ENCODE assay signal across 11 cellular contexts in genomic region chr3:69784854-69785523, GRCh38. TPM values are rescaled to one million over a fixed set of nuclear protein-coding genes. Genes with fewer than 3 reads are reported as not detected.
A peak's percentile ranks its signal among the peaks of the same experiment; 100 is the strongest.
DNase-seq lines count a peak whose midpoint lies in the region; TF ChIP-seq lines count a peak whose summit lies in the region.
"Had no signal": no experiment of that assay in that cellular context is flagged by ENCODE, and none has a peak within 500 bp of the region (broad histone marks: within the 10 kb centered on the region; RNA-seq: fewer than 3 reads in every experiment).

No MANE protein-coding gene starts in this region.

- no peak overlapping the region for H3K27ac Mint-ChIP-seq in activated CD4-positive, alpha-beta memory T cell treated with anti-CD3 and anti-CD28 coated beads, Interleukin-2, amount 10 ng/mL, durations not matched to agents 7 days and 5 days
- H3K27ac Mint-ChIP-seq in T-helper 2 cell treated with Interferon-gamma antibody and Interleukin-4, amounts not matched to agents 5 μg/mL and 100 μg/mL, for 36 hours = no peak overlapping the region

- no peaks in the 10 kb centered on the region for H3K79me2 ChIP-seq in trophoblast cell (ENCODE audit: control insufficient read depth, insufficient read depth, low read length, poor library complexity)

- no peak overlapping the region for H4K8ac ChIP-seq in trophoblast cell (ENCODE audit: low read depth, low read length)

- H3K27ac ChIP-seq in SJSA1 (peak overlapping the region; percentile 21; the same call in 1 of the 2 replicates), trophoblast cell (ENCODE audit: low read depth, low read length) (no peak overlapping the region)

- WGBS in trophoblast cell (ENCODE audit: extremely low coverage, insufficient coverage, insufficient read length) = no CpG with 5 or more reads among the region's 7 CpGs

- H3K79me1 ChIP-seq in trophoblast cell (ENCODE audit: low read length) = no peaks in the 10 kb centered on the region

- no peak overlapping the region for H3K9ac ChIP-seq in trophoblast cell (ENCODE audit: low read length)

- H3K4ac ChIP-seq in trophoblast cell (ENCODE audit: low read depth, low read length) = no peak overlapping the region

- H2AFZ ChIP-seq in trophoblast cell (ENCODE audit: insufficient read depth, low read length, poor library complexity) = no peak overlapping the region

- H2BK120ac ChIP-seq in trophoblast cell (ENCODE audit: insufficient read depth, low read length, poor library complexity) = no peak overlapping the region

- no peak overlapping the region for H2BK5ac ChIP-seq in trophoblast cell (ENCODE audit: low read depth, low read length, poor library complexity)

- H3K18ac ChIP-seq in trophoblast cell (ENCODE audit: low read length) = no peak overlapping the region

- no peak overlapping the region for H3K4me3 ChIP-seq in SJSA1
- H3K4me3 ChIP-seq in fibroblast of villous mesenchyme (ENCODE audit: low read depth, low read length) = no peak overlapping the region
- no peak overlapping the region for H3K4me3 ChIP-seq in trophoblast cell (ENCODE audit: low read depth, low read length)

- no peak overlapping the region for H4K12ac ChIP-seq in trophoblast cell (ENCODE audit: low read depth, low read length)

- H4K91ac ChIP-seq in trophoblast cell (ENCODE audit: low read depth, low read length) = no peak overlapping the region

- H3K27me3 Mint-ChIP-seq in activated CD4-positive, alpha-beta memory T cell treated with anti-CD3 and anti-CD28 coated beads, Interleukin-2, amount 10 ng/mL, durations not matched to agents 7 days and 5 days = no peaks in the 10 kb centered on the region
- no peaks in the 10 kb centered on the region for H3K27me3 Mint-ChIP-seq in T-helper 2 cell treated with Interferon-gamma antibody and Interleukin-4, amounts not matched to agents 5 μg/mL and 100 μg/mL, for 36 hours (ENCODE audit: low read depth)

- no peaks in the 10 kb centered on the region for H3K9me3 ChIP-seq in SJSA1 (replicated peaks)
- H3K9me3 ChIP-seq in trophoblast cell (ENCODE audit: insufficient read depth, low read depth, low read length) = no peaks in the 10 kb centered on the region

- H3K27me3 ChIP-seq in SJSA1 (replicated peaks) = no peaks in the 10 kb centered on the region
- H3K27me3 ChIP-seq in trophoblast cell (ENCODE audit: insufficient read depth, low read length) = no peaks in the 10 kb centered on the region

- no peak for TF ChIP-seq CTCF in fibroblast of villous mesenchyme (IDR thresholded peaks at IDR 0.05; ENCODE audit: insufficient read depth, low read depth, low read length)

- no peak overlapping the region for H3K14ac ChIP-seq in trophoblast cell (ENCODE audit: low read length)

- H3K4me1 ChIP-seq in SJSA1 (replicated peaks) = peaks cover 43% of the 10 kb centered on the region
- H3K4me1 ChIP-seq in trophoblast cell (ENCODE audit: control insufficient read depth in 1 of 2, insufficient read depth in 2 of 2, low read length in 2 of 2) = peaks cover 0 to 2% of the 10 kb centered on the region in 2 experiments

- no peak overlapping the region for H2AK5ac ChIP-seq in trophoblast cell (ENCODE audit: low read length)

- H3K4me3 Mint-ChIP-seq in activated CD4-positive, alpha-beta memory T cell treated with anti-CD3 and anti-CD28 coated beads, Interleukin-2, amount 10 ng/mL, durations not matched to agents 7 days and 5 days = no peak overlapping the region
- H3K4me3 Mint-ChIP-seq in T-helper 2 cell treated with Interferon-gamma antibody and Interleukin-4, amounts not matched to agents 5 μg/mL and 100 μg/mL, for 36 hours = no peak overlapping the region

- CTCF ChIA-PET in activated CD4-positive, alpha-beta memory T cell treated with anti-CD3 and anti-CD28 coated beads, Interleukin-2, amount 10 ng/mL, durations not matched to agents 7 days and 5 days (lab: Charles Lee) = no interaction called here

- H3K36me3 Mint-ChIP-seq in activated CD4-positive, alpha-beta memory T cell treated with anti-CD3 and anti-CD28 coated beads, Interleukin-2, amount 10 ng/mL, durations not matched to agents 7 days and 5 days (ENCODE audit: low read depth) = no peaks in the 10 kb centered on the region
- no peaks in the 10 kb centered on the region for H3K36me3 Mint-ChIP-seq in T-helper 2 cell treated with Interferon-gamma antibody and Interleukin-4, amounts not matched to agents 5 μg/mL and 100 μg/mL, for 36 hours (ENCODE audit: low read depth)

- POLR2A ChIA-PET in activated CD4-positive, alpha-beta memory T cell treated with anti-CD3 and anti-CD28 coated beads, Interleukin-2, amount 10 ng/mL, durations not matched to agents 7 days and 5 days (lab: Charles Lee) = no interaction called here

- H3K36me3 ChIP-seq in SJSA1 = no peaks in the 10 kb centered on the region
- H3K36me3 ChIP-seq in trophoblast cell (ENCODE audit: control insufficient read depth in 1 of 2, insufficient read depth in 2 of 2, low read length in 2 of 2) = no peaks in the 10 kb centered on the region

- H2BK12ac ChIP-seq in trophoblast cell (ENCODE audit: low read length) = no peak overlapping the region

- H3K9me3 Mint-ChIP-seq in activated CD4-positive, alpha-beta memory T cell treated with anti-CD3 and anti-CD28 coated beads, Interleukin-2, amount 10 ng/mL, durations not matched to agents 7 days and 5 days = no peaks in the 10 kb centered on the region
- H3K9me3 Mint-ChIP-seq in T-helper 2 cell treated with Interferon-gamma antibody and Interleukin-4, amounts not matched to agents 5 μg/mL and 100 μg/mL, for 36 hours = no peaks in the 10 kb centered on the region

- no peaks in the 10 kb centered on the region for H3K4me1 Mint-ChIP-seq in activated CD4-positive, alpha-beta memory T cell treated with anti-CD3 and anti-CD28 coated beads, Interleukin-2, amount 10 ng/mL, durations not matched to agents 7 days and 5 days
- no peaks in the 10 kb centered on the region for H3K4me1 Mint-ChIP-seq in T-helper 2 cell treated with Interferon-gamma antibody and Interleukin-4, amounts not matched to agents 5 μg/mL and 100 μg/mL, for 36 hours (ENCODE audit: low read depth)

- no peak overlapping the region for H3K4me2 ChIP-seq in trophoblast cell (ENCODE audit: low read length)

- DNase-seq in Daoy (ENCODE audit: low read depth) (peak; percentile 89), SJSA1 (ENCODE audit: low read depth in 1 of 2, low spot score in 2 of 2) (peak; percentile 61 to 82), fibroblast of villous mesenchyme (ENCODE audit: low read depth) (peak; percentile 84), trophoblast cell (peak; percentile 66 to 78), DMS153 (lab: John Stamatoyannopoulos, UW) (no peak), OCI-M1 (lab: John Stamatoyannopoulos, UW) (no peak)
- DNase-seq in activated CD4-positive, alpha-beta memory T cell treated with anti-CD3 and anti-CD28 coated beads, Interleukin-2, amount 10 ng/mL, durations not matched to agents 7 days and 5 days = no peak
- no peak for DNase-seq in T-helper 2 cell treated with Interferon-gamma antibody and Interleukin-4, amounts not matched to agents 5 μg/mL and 100 μg/mL, for 36 hours (ENCODE audit: low spot score)
- DNase-seq: activated CD8-positive, alpha-beta memory T cell treated with anti-CD3 and anti-CD28 coated beads, Interleukin-2, amount 50 U/mL, for 48 hours; GDM1; NCI-H2227 treated with DMSO at 0.1 percent for 48 hours had no signal

- no peak overlapping the region for H3K23ac ChIP-seq in trophoblast cell (ENCODE audit: low read length)

RNA-seq across cellular contexts. Expression of gene MITF, which starts 45.7 kb away (rescaled TPM):
- 3.6 and 11.4 TPM in 2 replicates for total RNA-seq in Daoy (2014; rRNA removed; shearing (Covaris generic))
- 9.8 and 16.5 TPM in 2 replicates for total RNA-seq in SJSA1 (2014; rRNA removed; shearing (Covaris generic))
- total RNA-seq in fibroblast of villous mesenchyme = 13.5 and 30.2 TPM in 2 replicates
- polyA plus RNA-seq in trophoblast cell (2013) = 2.6 and 2.8 TPM in 2 replicates
- total RNA-seq in activated CD4-positive, alpha-beta memory T cell treated with anti-CD3 and anti-CD28 coated beads, Interleukin-2, amount 10 ng/mL, durations not matched to agents 7 days and 5 days = not detected

Comparison
In these comparisons a context has a peak if more than half of its experiments do, and no peak if none do; other contexts are left out.
1. DNase-seq: peak in Daoy (single experiment), SJSA1 (2 of 2), fibroblast of villous mesenchyme (single experiment) and trophoblast cell (2 of 2); none in activated CD4-positive, alpha-beta memory T cell treated with anti-CD3 and anti-CD28 coated beads, Interleukin-2, amount 10 ng/mL, durations not matched to agents 7 days and 5 days (single experiment), DMS153 (single experiment), OCI-M1 (single experiment) and T-helper 2 cell treated with Interferon-gamma antibody and Interleukin-4, amounts not matched to agents 5 μg/mL and 100 μg/mL, for 36 hours (single experiment).